In genomic region chr11:114296190-114296978, GRCh38 we compare ENCODE assay signal across 10 cellular contexts. TPM values are rescaled to one million over a fixed set of nuclear protein-coding genes. Genes with fewer than 3 reads are reported as not detected.
DNase-seq lines count a peak whose midpoint lies in the region; ATAC-seq and TF ChIP-seq lines count a peak whose summit lies in the region.
"Had no signal": no experiment of that assay in that cellular context is flagged by ENCODE, and none has a peak within 500 bp of the region (broad histone marks: within the 10 kb centered on the region; RNA-seq: fewer than 3 reads in every experiment).

TSS of gene NNMT (plus strand) at chr11:114296399. CDS start at chr11:114296557, 158 bp downstream.

- peak within 1 kb of the TSS; percentile 30 to 50 (median 42) for H3K4me3 ChIP-seq in stomach

- TF ChIP-seq EP300 in stomach (IDR thresholded peaks at IDR 0.05) = peak; percentile 92

- H3K9me3 Mint-ChIP-seq in MCF 10A (ENCODE audit: unreplicated experiment) = peaks cover 10% of the 10 kb centered on the region
- H3K9me3 Mint-ChIP-seq: natural killer cell treated with Interleukin-12 subunit alpha and Interleukin-12 subunit beta and Interleukin-15 and Interleukin-18, amount 100 ng/mL, for 72 hours had no signal

- H3K4me1 Mint-ChIP-seq in MCF 10A (ENCODE audit: insufficient read depth, unreplicated experiment) = peaks cover 41% of the 10 kb centered on the region

- H3K36me3 Mint-ChIP-seq in MCF 10A (ENCODE audit: insufficient read depth, unreplicated experiment) = peaks cover 65% of the 10 kb centered on the region
- H3K36me3 Mint-ChIP-seq: natural killer cell treated with Interleukin-12 subunit alpha and Interleukin-12 subunit beta and Interleukin-15 and Interleukin-18, amount 100 ng/mL, for 72 hours had no signal

- no peaks in the 10 kb centered on the region for H3K27me3 ChIP-seq in stomach

- peaks cover 15 to 37% (median 34%) of the 10 kb centered on the region in 4 donors for H3K4me1 ChIP-seq in stomach

- peak within 1 kb of the TSS; percentile 78 for H3K4me3 Mint-ChIP-seq in MCF 10A (ENCODE audit: unreplicated experiment)
- H3K4me3 Mint-ChIP-seq: natural killer cell treated with Interleukin-12 subunit alpha and Interleukin-12 subunit beta and Interleukin-15 and Interleukin-18, amount 100 ng/mL, for 72 hours had no signal

- H3K27ac ChIP-seq in stomach = peak within 1 kb of the TSS; percentile 61 to 90 (median 88)

- 47 to 62% (median 49%) methylated on average over 12 of the region's 12 CpGs for WGBS in stomach, 5 donors

- H3K9me3 ChIP-seq in stomach = no peaks in the 10 kb centered on the region

- no peaks in the 10 kb centered on the region for H3K27me3 Mint-ChIP-seq in MCF 10A (ENCODE audit: insufficient read depth, unreplicated experiment)

- no peak for TF ChIP-seq CTCF in MCF 10A (IDR thresholded peaks at IDR 0.05; ENCODE audit: unreplicated experiment)
- TF ChIP-seq CTCF in stomach (IDR thresholded peaks at IDR 0.05) = no peak

- DNase-seq in H4 (ENCODE audit: low spot score) (peak; percentile 97), MCF 10A (ENCODE audit: unreplicated experiment) (peak; percentile 99), left colon (peak; percentile 32 to 45), stomach (peak; percentile 44), NCI-H526 (lab: John Stamatoyannopoulos, UW) (no peak)
- DNase-seq: activated CD4-positive, alpha-beta T cell treated with anti-CD3 and anti-CD28 coated beads, Interleukin-2, amount 50 U/mL, for 1 hour had no signal

- intact Hi-C loops in MCF 10A (cut with micrococcal nuclease) (loop anchor here (1.0 to 10.0 kb wide), 3 partner anchors 16 to 928 kb away; partner anchors contain the start of genes C11orf71 and RBM7), left colon (cut with DNase I, micrococcal nuclease) (no loop called here), stomach (cut with DNase I; ENCODE audit: low total_unique reads) (no loop called here)

- ATAC-seq in left colon (peak; percentile 24), GM21367 (IDR thresholded peaks at IDR 0.05; ENCODE audit: unreplicated experiment) (no peak), GM18909 (IDR thresholded peaks at IDR 0.05; ENCODE audit: poor library complexity, unreplicated experiment) (no peak)
- ATAC-seq in activated CD4-positive, CD25-positive, alpha-beta regulatory T cell treated with anti-CD3 and anti-CD28 coated beads, Interleukin-2, amount 50 U/mL, for 24 hours = no peak
- ATAC-seq: natural killer cell treated with Interleukin-12 subunit alpha and Interleukin-12 subunit beta and Interleukin-15 and Interleukin-18, amount 100 ng/mL, for 72 hours had no signal

- no peak for TF ChIP-seq POLR2A in stomach (IDR thresholded peaks at IDR 0.05)

- H3K36me3 ChIP-seq in stomach = peaks cover 8 to 15% (median 13%) of the 10 kb centered on the region in 4 donors

- BruUV-seq in MCF 10A (replicated peaks; lab: Mats Ljungman, UMichigan) = TSS peak; percentile 61

- POLR2A ChIA-PET in MCF 10A (lab: Yijun Ruan, JAX) = interaction anchor here (0.6 to 2.0 kb wide), 28 partner anchors 8 to 491 kb away, joined by 3 to 83 read pairs (median 6); partner anchors contain the start of genes C11orf71, RBM7, REXO2 and ZBTB16

- peak within 1 kb of the TSS; percentile 98 for H3K27ac Mint-ChIP-seq in MCF 10A (ENCODE audit: low read depth, unreplicated experiment)
- H3K27ac Mint-ChIP-seq: natural killer cell treated with Interleukin-12 subunit alpha and Interleukin-12 subunit beta and Interleukin-15 and Interleukin-18, amount 100 ng/mL, for 72 hours had no signal

- CTCF ChIA-PET in MCF 10A (lab: Yijun Ruan, JAX) = interaction anchor here (0.6 to 1.7 kb wide), 7 partner anchors 8 to 996 kb away, joined by 3 to 12 read pairs (median 3); no protein-coding TSS in a partner anchor

RNA-seq across cellular contexts. Expression of gene NNMT, which starts in this region (rescaled TPM):
- total RNA-seq in H4 (2014; rRNA removed; shearing (Covaris generic)) = 895 and 907 TPM in 2 replicates
- total RNA-seq in MCF 10A (2022) (429 and 638 TPM in 2 replicates), left colon (10 to 100 TPM; 27.2 to 42.2 TPM), stomach (100 to 1,000 TPM in 3 of 5 donors, 10 to 100 TPM in 2; 35.1 to 442 (median 250) TPM)
- polyA plus RNA-seq in stomach = 100 to 1,000 TPM; 197 to 451 (median 373) TPM
- total RNA-seq: natural killer cell treated with Interleukin-12 subunit alpha and Interleukin-12 subunit beta and Interleukin-15 and Interleukin-18, amount 100 ng/mL, for 72 hours had no signal

Comparison
In these comparisons a context has a peak if more than half of its experiments do, and no peak if none do; other contexts are left out.
1. DNase-seq: peak in H4 (single experiment), MCF 10A (single experiment), left colon (2 of 2) and stomach (single experiment); none in NCI-H526 (0 of 2).